21 cellular contexts compared by ENCODE assay signal in genomic region chr6:82917346-82918064, GRCh38.
DNase-seq lines count a peak whose midpoint lies in the region; ATAC-seq and TF ChIP-seq lines count a peak whose summit lies in the region.
"Had no signal": no experiment of that assay in that cellular context is flagged by ENCODE, and none has a peak within 500 bp of the region (broad histone marks: within the 10 kb centered on the region; RNA-seq: fewer than 3 reads in every experiment).

No MANE protein-coding gene starts in this region.

- no peak overlapping the region for H3K27ac Mint-ChIP-seq in stimulated activated effector memory CD8-positive, alpha-beta T cell treated with anti-CD3 and anti-CD28 coated beads, Interleukin-12 subunit alpha, Interleukin-12 subunit beta, amount 100 ng/mL, for 72 hours
- H3K27ac Mint-ChIP-seq: T-helper 1 cell treated with Interleukin-12 subunit alpha and Interleukin-12 subunit beta and Interleukin-4 antibody, amounts not matched to agents 30 μg/mL and 1 μg/mL, for 36 hours had no signal

- H3K9me3 ChIP-seq in prostate gland: no peaks in the 10 kb centered on the region
- H3K9me3 ChIP-seq: left ventricle myocardium inferior, upper lobe of right lung had no signal

- intact Hi-C loops in left ventricle myocardium superior (cut with micrococcal nuclease): no loop called here
- intact Hi-C loops in Right ventricle myocardium superior (cut with DNase I): no loop called here
- intact Hi-C loops in prostate gland (cut with DNase I): no loop called here

- H3K36me3 ChIP-seq in prostate gland: no peaks in the 10 kb centered on the region
- H3K36me3 ChIP-seq: left ventricle myocardium inferior, upper lobe of right lung had no signal

- H3K36me3 Mint-ChIP-seq in stimulated activated effector memory CD8-positive, alpha-beta T cell treated with anti-CD3 and anti-CD28 coated beads, Interleukin-12 subunit alpha, Interleukin-12 subunit beta, amount 100 ng/mL, for 72 hours: no peaks in the 10 kb centered on the region

- in situ Hi-C loops in KBM-7 (cut with MboI; ENCODE audit: low pct_unique_long_range_greater_than_20kb, low sequenced_read_pairs): no loop called here

- H3K27me3 ChIP-seq in prostate gland (replicated peaks; ENCODE audit: insufficient read depth): no peaks in the 10 kb centered on the region
- H3K27me3 ChIP-seq: spleen, upper lobe of right lung had no signal

- H3K27ac ChIP-seq in prostate gland: no peak overlapping the region
- H3K27ac ChIP-seq: KMS-11, left ventricle myocardium inferior, spleen, upper lobe of right lung had no signal

- DNase-seq in left ventricle myocardium superior: no peak
- no peak for DNase-seq in Right ventricle myocardium superior
- peak; percentile 1 for DNase-seq in epithelial cell of esophagus (ENCODE audit: low read depth)
- DNase-seq in medulla oblongata (ENCODE audit: extremely low spot score): peak; percentile 15
- no peak for DNase-seq in activated gamma-delta T cell (lab: John Stamatoyannopoulos, UW)
- DNase-seq in KBM-7: no peak
- DNase-seq in stimulated activated effector memory CD8-positive, alpha-beta T cell treated with anti-CD3 and anti-CD28 coated beads, Interleukin-12 subunit alpha, Interleukin-12 subunit beta, amount 100 ng/mL, for 72 hours (ENCODE audit: low spot score in 2 of 2): no peak
- DNase-seq in prostate gland (ENCODE audit: low spot score): no peak
- DNase-seq: activated CD4-positive, alpha-beta T cell treated with anti-CD3 and anti-CD28 coated beads, Interleukin-2, amount 50 U/mL, for 4 hours; activated gamma-delta T cell treated with Interleukin-2 at 50 U/mL for 16 hours; activated T-cell treated with anti-CD3 and anti-CD28 coated beads for 4 hours; central memory CD4-positive, alpha-beta T cell; glutamatergic neuron; left ventricle myocardium inferior; NCI-H187 treated with DMSO at 0.1 percent for 48 hours; NCI-H226; OCI-M1; spleen; upper lobe of right lung had no signal

- H3K4me3 Mint-ChIP-seq in stimulated activated effector memory CD8-positive, alpha-beta T cell treated with anti-CD3 and anti-CD28 coated beads, Interleukin-12 subunit alpha, Interleukin-12 subunit beta, amount 100 ng/mL, for 72 hours: no peak overlapping the region
- H3K4me3 Mint-ChIP-seq: T-helper 1 cell treated with Interleukin-12 subunit alpha and Interleukin-12 subunit beta and Interleukin-4 antibody, amounts not matched to agents 30 μg/mL and 1 μg/mL, for 36 hours had no signal

- TF ChIP-seq CTCF in epithelial cell of esophagus (IDR thresholded peaks at IDR 0.05; ENCODE audit: insufficient read depth, low read depth, low read length, missing control alignments) (no peak), prostate gland (IDR thresholded peaks at IDR 0.05) (no peak)

- ATAC-seq in left ventricle myocardium superior (peak; percentile 56), Right ventricle myocardium superior (ENCODE audit: poor library complexity) (no peak)
- no peak for ATAC-seq in stimulated activated effector memory CD8-positive, alpha-beta T cell treated with anti-CD3 and anti-CD28 coated beads, Interleukin-12 subunit alpha, Interleukin-12 subunit beta, amount 100 ng/mL, for 72 hours
- ATAC-seq: upper lobe of right lung had no signal

- no peak for TF ChIP-seq POLR2A in prostate gland (IDR thresholded peaks at IDR 0.05)

- WGBS in prostate gland: 47% methylated on average over 6 of the region's 6 CpGs

- H3K4me3 ChIP-seq in epithelial cell of esophagus (ENCODE audit: low read length) (no peak overlapping the region), prostate gland (no peak overlapping the region)
- H3K4me3 ChIP-seq: left ventricle myocardium inferior, spleen, upper lobe of right lung had no signal

- no peaks in the 10 kb centered on the region for H3K4me1 ChIP-seq in prostate gland (replicated peaks)
- H3K4me1 ChIP-seq: spleen, upper lobe of right lung had no signal

- no peaks in the 10 kb centered on the region for H3K4me1 Mint-ChIP-seq in stimulated activated effector memory CD8-positive, alpha-beta T cell treated with anti-CD3 and anti-CD28 coated beads, Interleukin-12 subunit alpha, Interleukin-12 subunit beta, amount 100 ng/mL, for 72 hours

- H3K9me3 Mint-ChIP-seq in stimulated activated effector memory CD8-positive, alpha-beta T cell treated with anti-CD3 and anti-CD28 coated beads, Interleukin-12 subunit alpha, Interleukin-12 subunit beta, amount 100 ng/mL, for 72 hours: peaks cover 4% of the 10 kb centered on the region

Comparison
In these comparisons a context has a peak if more than half of its experiments do, and no peak if none do; other contexts are left out.
1. DNase-seq: peak in epithelial cell of esophagus (single experiment) and medulla oblongata (single experiment); none in left ventricle myocardium superior (single experiment), Right ventricle myocardium superior (single experiment), activated gamma-delta T cell (single experiment), KBM-7 (single experiment), stimulated activated effector memory CD8-positive, alpha-beta T cell treated with anti-CD3 and anti-CD28 coated beads, Interleukin-12 subunit alpha, Interleukin-12 subunit beta, amount 100 ng/mL, for 72 hours (0 of 2) and prostate gland (single experiment).